In the genomic region with DNA sequence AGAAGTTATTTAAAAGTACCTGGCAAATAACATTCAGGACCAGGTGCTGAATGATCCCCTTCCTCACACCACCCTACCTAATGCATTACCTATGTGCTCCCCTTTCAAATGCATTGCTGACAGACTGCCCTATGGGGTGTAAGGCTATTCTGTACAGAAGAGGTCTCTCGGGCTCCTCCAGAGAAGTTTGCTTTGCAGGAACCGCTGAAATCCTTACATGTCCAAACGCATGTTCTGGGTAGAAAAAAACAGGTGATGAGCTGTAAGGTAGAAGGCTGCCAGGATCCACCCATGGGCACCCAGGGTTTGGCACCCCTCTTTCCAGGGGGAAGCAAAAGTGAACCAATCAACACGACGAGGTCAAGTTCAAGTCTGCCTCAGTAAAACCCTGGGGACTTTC, we compare ENCODE assay signal across 17 cellular contexts. TPM values are rescaled to one million over a fixed set of nuclear protein-coding genes. Genes with fewer than 3 reads are reported as not detected.
A peak's percentile ranks its signal among the peaks of the same experiment; 100 is the strongest.
DNase-seq lines count a peak whose midpoint lies in the region; ATAC-seq, FAIRE-seq and TF ChIP-seq lines count a peak whose summit lies in the region.
"Had no signal": no experiment of that assay in that cellular context is flagged by ENCODE, and none has a peak within 500 bp of the region (broad histone marks: within the 10 kb centered on the region; RNA-seq: fewer than 3 reads in every experiment).

No MANE protein-coding gene starts in this region.

- no peak for FAIRE-seq in HepG2 (lab: Jason Lieb, UNC)

- H3K9ac ChIP-seq in HepG2 (ENCODE audit: insufficient read depth, low read depth, low read length), result no peak overlapping the region
- H3K9ac ChIP-seq in skeletal muscle tissue (ENCODE audit: low read depth in 1 of 3, low read length in 3 of 3), result peak overlapping the region; percentile 41 to 74 (median 52)
- no peak overlapping the region for H3K9ac ChIP-seq in PC-3 (ENCODE audit: low read length)

- no peaks in the 10 kb centered on the region for H3K9me2 ChIP-seq in PC-3 (replicated peaks; ENCODE audit: low read length)

- peak overlapping the region; percentile 97 to 99 for H3K27ac ChIP-seq in right atrium auricular region
- no peak overlapping the region for H3K27ac ChIP-seq in HepG2 (ENCODE audit: extremely low read length, insufficient read depth, low read length)
- peak overlapping the region; percentile 98 for H3K27ac ChIP-seq in skeletal muscle tissue (ENCODE audit: low read depth, low read length)
- H3K27ac ChIP-seq in aorta (ENCODE audit: low read depth in 1 of 2, low read length in 2 of 2), result peak overlapping the region; percentile 88 to 98
- H3K27ac ChIP-seq in PC-3 (ENCODE audit: low read length), result no peak overlapping the region

- no peaks in the 10 kb centered on the region for H3K9me3 ChIP-seq in right atrium auricular region
- no peaks in the 10 kb centered on the region for H3K9me3 ChIP-seq in HepG2 (ENCODE audit: low read length)
- no peaks in the 10 kb centered on the region for H3K9me3 ChIP-seq in skeletal muscle tissue (ENCODE audit: control insufficient read depth in 3 of 3, low read length in 3 of 3)
- H3K9me3 ChIP-seq in aorta (ENCODE audit: control insufficient read depth, low read length), result no peaks in the 10 kb centered on the region
- H3K9me3 ChIP-seq in PC-3 (ENCODE audit: low read length), result no peaks in the 10 kb centered on the region

- in situ Hi-C loops in HepG2 (cut with HindIII; ENCODE audit: extremely low pct_ligation_motif_present, low pct_unique_long_range_greater_than_20kb), result no loop called here

- TF ChIP-seq RAD21 in HepG2 (CRISPR knock-in tag; IDR thresholded peaks at IDR 0.05), result no peak

- intact Hi-C loops in left cardiac atrium (cut with DNase I), result loop anchor here in 1 of 2 donors (5.0 to 10.0 kb wide), 3 partner anchors 45 to 188 kb away; no protein-coding TSS in a partner anchor
- intact Hi-C loops in HepG2 (cut with micrococcal nuclease; ENCODE audit: unreplicated experiment), result no loop called here
- intact Hi-C loops in aorta (cut with DNase I), result loop anchor here in 1 of 2 donors (5.0 to 10.0 kb wide), 2 partner anchors 45 to 188 kb away; no protein-coding TSS in a partner anchor
- intact Hi-C loops in PC-3 (cut with micrococcal nuclease), result no loop called here

- no peak overlapping the region for H2AFZ ChIP-seq in HepG2 (ENCODE audit: low read length)
- no peak overlapping the region for H2AFZ ChIP-seq in PC-3 (ENCODE audit: low read length)

- CTCF ChIA-PET in HepG2 (lab: Yijun Ruan, JAX; ENCODE audit: low intra/inter-chr PET ratio, low total read pairs), result no interaction called here
- CTCF ChIA-PET in PC-3 (lab: Charles Lee), result no interaction called here

- no peaks in the 10 kb centered on the region for H3F3A ChIP-seq in PC-3 (ENCODE audit: low read length, unreplicated experiment)

- POLR2A ChIA-PET in HepG2 (lab: Yijun Ruan, JAX) (interaction anchor here (1.1 to 1.9 kb wide), 2 partner anchors 9 to 59 kb away, joined by 3 to 5 read pairs; no protein-coding TSS in a partner anchor), PC-3 (lab: Charles Lee; ENCODE audit: unreplicated experiment) (no interaction called here)

- H3K4me2 ChIP-seq in HepG2 (ENCODE audit: low read depth, low read length) (peak overlapping the region; percentile 97; the same call in 1 of the 2 replicates), PC-3 (ENCODE audit: low read length) (no peak overlapping the region)

- no peak for TF ChIP-seq EP300 in HepG2 (IDR thresholded peaks at IDR 0.05; ENCODE audit: low read depth in 2 of 2, low read length in 2 of 2)
- TF ChIP-seq EP300 in HepG2 (CRISPR knock-in tag; IDR thresholded peaks at IDR 0.05; ENCODE audit: borderline replicate concordance), result no peak

- BruUV-seq in HepG2 (replicated peaks; lab: Mats Ljungman, UMichigan) (no TSS peak), PC-3 (replicated peaks; lab: Mats Ljungman, UMichigan) (no TSS peak)

- H4K20me1 ChIP-seq in HepG2 (ENCODE audit: insufficient read depth, low read length), result no peaks in the 10 kb centered on the region
- H4K20me1 ChIP-seq in PC-3 (ENCODE audit: low read length), result no peaks in the 10 kb centered on the region

- H3K27me3 ChIP-seq in right atrium auricular region (no peaks in the 10 kb centered on the region), HepG2 (ENCODE audit: control insufficient read depth in 1 of 2, insufficient read depth in 2 of 2, low read length in 2 of 2) (peaks cover 2 to 6% of the 10 kb centered on the region in 2 experiments; a peak in 4 of 5 replicates), skeletal muscle tissue (ENCODE audit: control insufficient read depth in 3 of 3, insufficient read depth in 3 of 3, low read length in 3 of 3) (no peaks in the 10 kb centered on the region), aorta (ENCODE audit: control insufficient read depth in 1 of 2, insufficient read depth in 2 of 2, low read length in 1 of 2) (no peaks in the 10 kb centered on the region), PC-3 (ENCODE audit: low read length) (no peaks in the 10 kb centered on the region)

- no peak for DNase-seq in right atrium auricular region (ENCODE audit: low spot score)
- DNase-seq in left cardiac atrium, result no peak
- no peak for DNase-seq in HepG2 (ENCODE audit: low spot score)
- DNase-seq in aorta, result no peak
- no peak for DNase-seq in activated CD4-positive, alpha-beta T cell treated with anti-CD3 and anti-CD28 coated beads, Interleukin-2, amount 50 U/mL, for 48 hours
- DNase-seq in GM03348 (ENCODE audit: low spot score), result no peak
- no peak for DNase-seq in PC-3
- DNase-seq: activated CD8-positive, alpha-beta memory T cell treated with anti-CD3 and anti-CD28 coated beads, Interleukin-2, amount 50 U/mL, for 48 hours; activated naive CD8-positive, alpha-beta T cell treated with anti-CD3 and anti-CD28 coated beads, Interleukin-2, amount 10 ng/mL, durations not matched to agents 7 days and 5 days; COR-L47; KG1; kidney glomerular epithelial cell; NCI-H226; nephron progenitor cell; stimulated activated naive B cell treated with anti-CD40 and anti-IgM and Interleukin-4, amounts not matched to agents 10 μg/mL and 1 μg/mL and 100 μg/mL, for 72 hours; T-helper 9 cell had no signal

- H3K79me2 ChIP-seq in HepG2 (ENCODE audit: insufficient read depth, low read length) (no peaks in the 10 kb centered on the region), PC-3 (ENCODE audit: low read length) (no peaks in the 10 kb centered on the region)

- H3K4me3 ChIP-seq in right atrium auricular region (no peak overlapping the region), HepG2 (replicated peaks in 1 of 3; ENCODE audit: insufficient read depth in 1 of 3, low read depth in 2 of 3, low read length in 3 of 3) (no peak overlapping the region), skeletal muscle tissue (ENCODE audit: low read length in 3 of 3) (no peak overlapping the region), aorta (ENCODE audit: low read length in 2 of 2) (no peak overlapping the region), PC-3 (ENCODE audit: low read length) (no peak overlapping the region)

- H3K4me1 ChIP-seq in right atrium auricular region (peaks cover 3 to 98% of the 10 kb centered on the region in 2 donors), HepG2 (ENCODE audit: insufficient read depth, low read length) (peaks cover 73% of the 10 kb centered on the region), skeletal muscle tissue (ENCODE audit: control insufficient read depth in 3 of 3, insufficient read depth in 3 of 3, low read length in 3 of 3) (peaks cover 100% of the 10 kb centered on the region in 3 donors), aorta (ENCODE audit: control insufficient read depth in 1 of 2, insufficient read depth in 2 of 2, low read length in 2 of 2) (peaks cover 3 to 13% of the 10 kb centered on the region in 2 donors), PC-3 (ENCODE audit: insufficient read depth, low read length) (peaks cover 21% of the 10 kb centered on the region)

- no peak for TF ChIP-seq CTCF in right atrium auricular region (IDR thresholded peaks at IDR 0.05)
- TF ChIP-seq CTCF in HepG2 (CRISPR knock-in tag; IDR thresholded peaks at IDR 0.05), result no peak
- TF ChIP-seq CTCF in PC-3 (conservative IDR thresholded peaks at IDR 0.05; ENCODE audit: low read depth, low read length), result no peak

- no peak for TF ChIP-seq POLR2A in HepG2 (IDR thresholded peaks at IDR 0.05; ENCODE audit: insufficient read depth in 1 of 2, low read depth in 2 of 2, low read length in 2 of 2)

- no peak for ATAC-seq in left cardiac atrium
- no peak for ATAC-seq in HepG2
- ATAC-seq in aorta (ENCODE audit: low FRiP score), result no peak
- ATAC-seq in PC-3, result no peak
- ATAC-seq: stimulated activated naive B cell treated with anti-CD40 and anti-IgM and Interleukin-4, amounts not matched to agents 10 μg/mL and 1 μg/mL and 100 μg/mL, for 72 hours had no signal

- 50% methylated on average over 5 of the region's 5 CpGs for WGBS in HepG2 (ENCODE audit: low lambda C conversion rate)
- 65 to 69% methylated on average over 5 of the region's 5 CpGs for WGBS in aorta, 2 donors

- H3K36me3 ChIP-seq in right atrium auricular region (no peaks in the 10 kb centered on the region), HepG2 (replicated peaks in 1 of 2; ENCODE audit: control insufficient read depth in 1 of 2, insufficient read depth in 2 of 2, low read length in 2 of 2) (no peaks in the 10 kb centered on the region), skeletal muscle tissue (ENCODE audit: control insufficient read depth in 3 of 3, insufficient read depth in 3 of 3, low read length in 3 of 3) (no peaks in the 10 kb centered on the region), aorta (ENCODE audit: control insufficient read depth in 1 of 2, insufficient read depth in 2 of 2, low read length in 1 of 2) (no peaks in the 10 kb centered on the region), PC-3 (ENCODE audit: low read depth, low read length) (no peaks in the 10 kb centered on the region)

RNA-seq across cellular contexts. Expression of gene TARBP1, which starts 58.3 kb away (rescaled TPM):
- total RNA-seq in right atrium auricular region (10 to 100 TPM in 1 of 2 donors, 1 to 10 TPM in 1; 5.5 to 11.3 TPM), left cardiac atrium (10 to 100 TPM in 1 of 2 donors, 1 to 10 TPM in 1; 9.6 to 10.1 TPM), HepG2 (2016; rRNA removed; fragmentation: Illumina TruSeq; extraction: Trizol) (31.0 and 37.7 TPM in 2 replicates), skeletal muscle tissue (36.5 TPM), aorta (10 to 100 TPM; 12.4 to 23.2 TPM), PC-3 (2014; rRNA removed) (15.1 and 27.7 TPM in 2 replicates)
- total RNA-seq in HepG2 (2016; cell fraction: cytosol; rRNA removed; fragmentation: Illumina TruSeq; extraction: Trizol; ENCODE audit: low read depth), result 8.0 and 10.9 TPM in 2 replicates
- total RNA-seq in HepG2 (2016; cell fraction: insoluble cytoplasmic fraction; rRNA removed; fragmentation: Illumina TruSeq; extraction: Trizol), result 33.0 and 39.2 TPM in 2 replicates
- total RNA-seq in HepG2 (2016; cell fraction: membrane; rRNA removed; fragmentation: Illumina TruSeq; extraction: Trizol), result 9.9 and 14.5 TPM in 2 replicates
- 49.3 and 51.0 TPM in 2 replicates for total RNA-seq in HepG2 (2016; cell fraction: nucleus; rRNA removed; fragmentation: Illumina TruSeq; extraction: Trizol)
- polyA plus RNA-seq in HepG2 (2011; rRNA removed) (58.7 and 67.0 TPM in 2 replicates), aorta (10 to 100 TPM in 1 of 2 donors, 1 to 10 TPM in 1; 3.1 to 16.1 TPM)
- 15.2 and 18.3 TPM in 2 replicates for polyA plus RNA-seq in HepG2 (2011; cell fraction: cytosol; rRNA removed)
- 127 and 145 TPM in 2 replicates for polyA plus RNA-seq in HepG2 (2011; cell fraction: nucleus; rRNA removed)
- 31.2 and 34.3 TPM in 2 replicates for polyA plus RNA-seq in HepG2 (2012)
- 1.00 and 1.2 TPM in 2 replicates for polyA plus RNA-seq in HepG2 (2016; cell fraction: cytosol; fragmentation: Illumina TruSeq; extraction: Trizol; ENCODE audit: low read depth)
- polyA plus RNA-seq in HepG2 (2016; cell fraction: insoluble cytoplasmic fraction; fragmentation: Illumina TruSeq; extraction: Trizol; ENCODE audit: low read depth), result 26.8 and 27.3 TPM in 2 replicates
- polyA plus RNA-seq in HepG2 (2016; cell fraction: membrane; fragmentation: Illumina TruSeq; extraction: Trizol; ENCODE audit: low read depth), result 3.6 and 4.1 TPM in 2 replicates
- polyA plus RNA-seq in HepG2 (2016; cell fraction: nucleus; fragmentation: Illumina TruSeq; extraction: Trizol; ENCODE audit: insufficient read depth, low read depth), result 121 and 134 TPM in 2 replicates
- polyA minus RNA-seq in HepG2 (2011; rRNA and poly(A)+ RNA removed; ENCODE audit: low replicate concordance), result 15.4 and 29.8 TPM in 2 replicates
- 10.9 and 11.5 TPM in 2 replicates for polyA minus RNA-seq in HepG2 (2011; cell fraction: cytosol; rRNA and poly(A)+ RNA removed)
- polyA minus RNA-seq in HepG2 (2011; cell fraction: nucleus; rRNA and poly(A)+ RNA removed), result 73.5 and 78.7 TPM in 2 replicates

Comparison
In these comparisons a context has a peak if more than half of its experiments do, and no peak if none do; other contexts are left out.
1. H3K27ac ChIP-seq: peak in right atrium auricular region (2 of 2), skeletal muscle tissue (single experiment) and aorta (2 of 2); none in HepG2 (single experiment) and PC-3 (single experiment).
2. H3K9ac ChIP-seq: peak in skeletal muscle tissue (3 of 3); none in HepG2 (single experiment) and PC-3 (single experiment).